In genomic region chr10:68301790-68302502, GRCh38 we compare ENCODE assay signal across 8 cellular contexts. TPM values are rescaled to one million over a fixed set of nuclear protein-coding genes. Genes with fewer than 3 reads are reported as not detected.
DNase-seq lines count a peak whose midpoint lies in the region; ATAC-seq, FAIRE-seq and TF ChIP-seq lines count a peak whose summit lies in the region.

No MANE protein-coding gene starts in this region.

- peaks cover 3% of the 10 kb centered on the region for H3K36me3 Mint-ChIP-seq in nephron (ENCODE audit: low read depth)
- no peaks in the 10 kb centered on the region for H3K36me3 Mint-ChIP-seq in stimulated activated effector memory CD8-positive, alpha-beta T cell treated with anti-CD3 and anti-CD28 coated beads, Interleukin-12 subunit alpha, Interleukin-12 subunit beta, amount 100 ng/mL, for 72 hours

- no peaks in the 10 kb centered on the region for H3K9me3 Mint-ChIP-seq in nephron
- no peaks in the 10 kb centered on the region for H3K9me3 Mint-ChIP-seq in stimulated activated effector memory CD8-positive, alpha-beta T cell treated with anti-CD3 and anti-CD28 coated beads, Interleukin-12 subunit alpha, Interleukin-12 subunit beta, amount 100 ng/mL, for 72 hours

- peak overlapping the region in 2 of 3 experiments; percentile 48 to 66 for H3K27ac Mint-ChIP-seq in nephron
- no peak overlapping the region for H3K27ac Mint-ChIP-seq in stimulated activated effector memory CD8-positive, alpha-beta T cell treated with anti-CD3 and anti-CD28 coated beads, Interleukin-12 subunit alpha, Interleukin-12 subunit beta, amount 100 ng/mL, for 72 hours

- FAIRE-seq in GM18507 (lab: Jason Lieb, UNC) (peak; percentile 86), RCC 7860 (lab: Jason Lieb, UNC) (peak; percentile 65)

- TF ChIP-seq CTCF in AG09309 (IDR thresholded peaks at IDR 0.05; ENCODE audit: control insufficient read depth, insufficient read depth, low read depth, low read length, missing control alignments) (peak; percentile 37), epithelial cell of esophagus (IDR thresholded peaks at IDR 0.05; ENCODE audit: insufficient read depth, low read depth, low read length, missing control alignments) (peak; percentile 52), nephron (IDR thresholded peaks at IDR 0.05; ENCODE audit: unreplicated experiment in 3 of 3) (peak; percentile 54 to 58 (median 55))

- H3K4me3 ChIP-seq in AG09309 (ENCODE audit: control insufficient read depth, low read depth, low read length) (no peak overlapping the region), epithelial cell of esophagus (ENCODE audit: low read length) (no peak overlapping the region)

- H3K4me1 Mint-ChIP-seq in nephron, result peaks cover 16% of the 10 kb centered on the region
- no peaks in the 10 kb centered on the region for H3K4me1 Mint-ChIP-seq in stimulated activated effector memory CD8-positive, alpha-beta T cell treated with anti-CD3 and anti-CD28 coated beads, Interleukin-12 subunit alpha, Interleukin-12 subunit beta, amount 100 ng/mL, for 72 hours

- ATAC-seq in stimulated activated effector memory CD8-positive, alpha-beta T cell treated with anti-CD3 and anti-CD28 coated beads, Interleukin-12 subunit alpha, Interleukin-12 subunit beta, amount 100 ng/mL, for 72 hours, result no peak
- ATAC-seq in HG03097 (IDR thresholded peaks at IDR 0.05; ENCODE audit: low FRiP score, unreplicated experiment), result no peak

- peak; percentile 32 for DNase-seq in AG09309 (ENCODE audit: low read depth)
- peak; percentile 11 for DNase-seq in GM18507 (ENCODE audit: extremely low spot score, insufficient read length, low read depth)
- DNase-seq in HT-29 (ENCODE audit: low spot score), result peak; percentile 88
- peak; percentile 62 for DNase-seq in RCC 7860 (ENCODE audit: low spot score)
- peak; percentile 64 for DNase-seq in epithelial cell of esophagus (ENCODE audit: low read depth)
- no peak for DNase-seq in stimulated activated effector memory CD8-positive, alpha-beta T cell treated with anti-CD3 and anti-CD28 coated beads, Interleukin-12 subunit alpha, Interleukin-12 subunit beta, amount 100 ng/mL, for 72 hours (ENCODE audit: low spot score in 2 of 2)

- no peaks in the 10 kb centered on the region for H3K27me3 Mint-ChIP-seq in nephron (ENCODE audit: low read depth)

- H3K4me3 Mint-ChIP-seq in nephron, result no peak overlapping the region
- H3K4me3 Mint-ChIP-seq in stimulated activated effector memory CD8-positive, alpha-beta T cell treated with anti-CD3 and anti-CD28 coated beads, Interleukin-12 subunit alpha, Interleukin-12 subunit beta, amount 100 ng/mL, for 72 hours, result no peak overlapping the region

RNA-seq across cellular contexts. Expression of gene HNRNPH3, which starts 29.9 kb away (rescaled TPM):
- total RNA-seq in HT-29 (2014; rRNA removed; shearing (Covaris generic)), result 17.6 and 18.8 TPM in 2 replicates

RNA-seq across cellular contexts. Expression of gene PBLD, which starts 30.8 kb away (rescaled TPM):
- total RNA-seq in HT-29 (2014; rRNA removed; shearing (Covaris generic)), result 2.3 and 3.6 TPM in 2 replicates

Comparison
In these comparisons a context has a peak if more than half of its experiments do, and no peak if none do; other contexts are left out.
1. DNase-seq: peak in AG09309 (single experiment), GM18507 (single experiment), HT-29 (single experiment), RCC 7860 (single experiment) and epithelial cell of esophagus (single experiment); none in stimulated activated effector memory CD8-positive, alpha-beta T cell treated with anti-CD3 and anti-CD28 coated beads, Interleukin-12 subunit alpha, Interleukin-12 subunit beta, amount 100 ng/mL, for 72 hours (0 of 2).
2. Peak in every context shown above with its lines, with median percentiles within 50 percentile points of each other: CTCF ChIP-seq.